1 cellular context compared by ENCODE assay signal in genomic region chr3:46578973-46579755, GRCh38.
TF ChIP-seq lines count a peak whose summit lies in the region.

No MANE protein-coding gene starts in this region.

TF ChIP-seq in HepG2, 621 proteins besides CTCF, POLR2A, EP300 and RAD21 (continued from another document and continues in another):
- TF ChIP-seq, protein P1, sequence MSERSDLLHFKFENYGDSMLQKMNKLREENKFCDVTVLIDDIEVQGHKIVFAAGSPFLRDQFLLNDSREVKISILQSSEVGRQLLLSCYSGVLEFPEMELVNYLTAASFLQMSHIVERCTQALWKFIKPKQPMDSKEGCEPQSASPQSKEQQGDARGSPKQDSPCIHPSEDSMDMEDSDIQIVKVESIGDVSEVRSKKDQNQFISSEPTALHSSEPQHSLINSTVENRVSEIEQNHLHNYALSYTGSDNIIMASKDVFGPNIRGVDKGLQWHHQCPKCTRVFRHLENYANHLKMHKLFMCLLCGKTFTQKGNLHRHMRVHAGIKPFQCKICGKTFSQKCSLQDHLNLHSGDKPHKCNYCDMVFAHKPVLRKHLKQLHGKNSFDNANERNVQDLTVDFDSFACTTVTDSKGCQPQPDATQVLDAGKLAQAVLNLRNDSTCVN (CRISPR knock-in tag; IDR thresholded peaks at IDR 0.05; ENCODE audit: borderline replicate concordance) = no peak
- TF ChIP-seq ZBTB44 (CRISPR knock-in tag; IDR thresholded peaks at IDR 0.05) = no peak
- no peak for TF ChIP-seq MIER2 (CRISPR knock-in tag; IDR thresholded peaks at IDR 0.05)
- TF ChIP-seq MXD3 (CRISPR knock-in tag; IDR thresholded peaks at IDR 0.05) = no peak
- no peak for TF ChIP-seq ZNF318 (CRISPR knock-in tag; IDR thresholded peaks at IDR 0.05)
- no peak for TF ChIP-seq ZNF446 (CRISPR knock-in tag; IDR thresholded peaks at IDR 0.05)
- TF ChIP-seq ONECUT2 (CRISPR knock-in tag; IDR thresholded peaks at IDR 0.05) = peak; percentile 67; the same call in 1 of the 2 replicates
- TF ChIP-seq SRSF9 (IDR thresholded peaks at IDR 0.05; ENCODE audit: borderline replicate concordance, insufficient read depth, low read depth, low read length, poor library complexity, severe bottlenecking) = no peak
- TF ChIP-seq KDM5B (CRISPR knock-in tag; IDR thresholded peaks at IDR 0.05; ENCODE audit: borderline replicate concordance) = peak; percentile 28; the same call in 1 of the 2 replicates
- no peak for TF ChIP-seq RXRA (CRISPR knock-in tag; IDR thresholded peaks at IDR 0.05)
- 0 out of 2 replicates have a peak, but pooled peaks have one; percentile 33 for TF ChIP-seq ZNF546 (CRISPR knock-in tag; conservative IDR thresholded peaks at IDR 0.05)
- TF ChIP-seq BHLHE40 (IDR thresholded peaks at IDR 0.05; ENCODE audit: low read length) = no peak
- no peak; the same call in 1 of the 2 replicates for TF ChIP-seq KDM3A (CRISPR knock-in tag; IDR thresholded peaks at IDR 0.05; ENCODE audit: low read depth)
- no peak for TF ChIP-seq NFYC (CRISPR knock-in tag; IDR thresholded peaks at IDR 0.05)
- no peak for TF ChIP-seq HIC2 (CRISPR knock-in tag; IDR thresholded peaks at IDR 0.05; ENCODE audit: low read depth)
- TF ChIP-seq ZKSCAN1 (IDR thresholded peaks at IDR 0.05; ENCODE audit: low read length) = no peak
- TF ChIP-seq, protein P2, sequence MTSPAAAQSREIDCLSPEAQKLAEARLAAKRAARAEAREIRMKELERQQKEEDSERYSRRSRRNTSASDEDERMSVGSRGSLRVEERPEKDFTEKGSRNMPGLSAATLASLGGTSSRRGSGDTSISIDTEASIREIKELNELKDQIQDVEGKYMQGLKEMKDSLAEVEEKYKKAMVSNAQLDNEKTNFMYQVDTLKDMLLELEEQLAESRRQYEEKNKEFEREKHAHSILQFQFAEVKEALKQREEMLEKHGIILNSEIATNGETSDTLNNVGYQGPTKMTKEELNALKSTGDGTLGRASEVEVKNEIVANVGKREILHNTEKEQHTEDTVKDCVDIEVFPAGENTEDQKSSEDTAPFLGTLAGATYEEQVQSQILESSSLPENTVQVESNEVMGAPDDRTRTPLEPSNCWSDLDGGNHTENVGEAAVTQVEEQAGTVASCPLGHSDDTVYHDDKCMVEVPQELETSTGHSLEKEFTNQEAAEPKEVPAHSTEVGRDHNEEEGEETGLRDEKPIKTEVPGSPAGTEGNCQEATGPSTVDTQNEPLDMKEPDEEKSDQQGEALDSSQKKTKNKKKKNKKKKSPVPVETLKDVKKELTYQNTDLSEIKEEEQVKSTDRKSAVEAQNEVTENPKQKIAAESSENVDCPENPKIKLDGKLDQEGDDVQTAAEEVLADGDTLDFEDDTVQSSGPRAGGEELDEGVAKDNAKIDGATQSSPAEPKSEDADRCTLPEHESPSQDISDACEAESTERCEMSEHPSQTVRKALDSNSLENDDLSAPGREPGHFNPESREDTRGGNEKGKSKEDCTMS (CRISPR knock-in tag; conservative IDR thresholded peaks at IDR 0.05) = no peak
- TF ChIP-seq ZNF18 (CRISPR knock-in tag; IDR thresholded peaks at IDR 0.05; ENCODE audit: insufficient replicate concordance) = peak; percentile 51
- no peak for TF ChIP-seq U2AF2 (IDR thresholded peaks at IDR 0.05; ENCODE audit: low read depth, low read length)
- TF ChIP-seq NFRKB (IDR thresholded peaks at IDR 0.05) = no peak
- TF ChIP-seq TEAD2 (CRISPR knock-in tag; IDR thresholded peaks at IDR 0.05) = no peak
- TF ChIP-seq FOXP1 (IDR thresholded peaks at IDR 0.05) = no peak
- TF ChIP-seq FOXP1 (CRISPR knock-in tag; IDR thresholded peaks at IDR 0.05) = peak; percentile 39; the same call in 1 of the 2 replicates
- no peak for TF ChIP-seq ZNF605 (CRISPR knock-in tag; IDR thresholded peaks at IDR 0.05)
- TF ChIP-seq, protein P3, sequence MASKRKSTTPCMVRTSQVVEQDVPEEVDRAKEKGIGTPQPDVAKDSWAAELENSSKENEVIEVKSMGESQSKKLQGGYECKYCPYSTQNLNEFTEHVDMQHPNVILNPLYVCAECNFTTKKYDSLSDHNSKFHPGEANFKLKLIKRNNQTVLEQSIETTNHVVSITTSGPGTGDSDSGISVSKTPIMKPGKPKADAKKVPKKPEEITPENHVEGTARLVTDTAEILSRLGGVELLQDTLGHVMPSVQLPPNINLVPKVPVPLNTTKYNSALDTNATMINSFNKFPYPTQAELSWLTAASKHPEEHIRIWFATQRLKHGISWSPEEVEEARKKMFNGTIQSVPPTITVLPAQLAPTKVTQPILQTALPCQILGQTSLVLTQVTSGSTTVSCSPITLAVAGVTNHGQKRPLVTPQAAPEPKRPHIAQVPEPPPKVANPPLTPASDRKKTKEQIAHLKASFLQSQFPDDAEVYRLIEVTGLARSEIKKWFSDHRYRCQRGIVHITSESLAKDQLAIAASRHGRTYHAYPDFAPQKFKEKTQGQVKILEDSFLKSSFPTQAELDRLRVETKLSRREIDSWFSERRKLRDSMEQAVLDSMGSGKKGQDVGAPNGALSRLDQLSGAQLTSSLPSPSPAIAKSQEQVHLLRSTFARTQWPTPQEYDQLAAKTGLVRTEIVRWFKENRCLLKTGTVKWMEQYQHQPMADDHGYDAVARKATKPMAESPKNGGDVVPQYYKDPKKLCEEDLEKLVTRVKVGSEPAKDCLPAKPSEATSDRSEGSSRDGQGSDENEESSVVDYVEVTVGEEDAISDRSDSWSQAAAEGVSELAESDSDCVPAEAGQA (IDR thresholded peaks at IDR 0.05; ENCODE audit: low read depth) = no peak
- TF ChIP-seq, protein P3 (CRISPR knock-in tag; IDR thresholded peaks at IDR 0.05; ENCODE audit: borderline replicate concordance) = no peak
- no peak for TF ChIP-seq ZNF44 (CRISPR knock-in tag; IDR thresholded peaks at IDR 0.05)
